Comparison of ENCODE assay signal across 19 cellular contexts in the genomic region with DNA sequence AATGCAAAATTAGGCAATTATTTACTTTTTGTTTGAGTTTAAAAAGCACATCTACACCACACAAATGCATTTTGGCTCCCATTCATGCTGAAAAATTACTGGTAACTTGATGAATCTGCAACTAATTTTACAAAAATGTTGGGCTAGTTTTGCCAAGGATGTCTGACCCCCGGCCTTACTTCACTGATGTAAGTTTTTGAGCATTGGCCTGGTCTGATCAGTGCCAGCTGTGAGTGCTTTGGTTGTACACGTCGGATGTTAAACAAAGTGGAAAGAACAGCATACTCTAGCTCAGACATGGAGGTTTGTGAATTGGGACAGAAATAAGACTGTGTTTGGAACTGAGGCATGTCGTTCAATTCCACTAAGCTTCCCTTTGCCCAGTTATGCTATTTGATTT.
"Had no signal": no experiment of that assay in that cellular context is flagged by ENCODE, and none has a peak within 500 bp of the region (broad histone marks: within the 10 kb centered on the region; RNA-seq: fewer than 3 reads in every experiment).

No MANE protein-coding gene starts in this region.

- ATAC-seq: activated CD8-positive, alpha-beta T cell treated with anti-CD3 and anti-CD28 coated beads, Interleukin-2, amount 10 ng/mL, durations not matched to agents 7 days and 5 days; left cardiac atrium; naive thymus-derived CD4-positive, alpha-beta T cell; right cardiac atrium; stimulated activated memory B cell treated with anti-CD40 and anti-IgM and Interleukin-4, amounts not matched to agents 10 μg/mL and 1 μg/mL and 100 μg/mL, for 72 hours; T-helper 17 cell; WTC11 had no signal

- H3K4me3 Mint-ChIP-seq: activated CD8-positive, alpha-beta T cell treated with anti-CD3 and anti-CD28 coated beads, Interleukin-2, amount 10 ng/mL, durations not matched to agents 7 days and 5 days; immature natural killer cell; naive thymus-derived CD4-positive, alpha-beta T cell; stimulated activated memory B cell treated with anti-CD40 and anti-IgM and Interleukin-4, amounts not matched to agents 10 μg/mL and 1 μg/mL and 100 μg/mL, for 72 hours; T-helper 17 cell; WTC11 had no signal

- H3K4me1 Mint-ChIP-seq: immature natural killer cell; naive thymus-derived CD4-positive, alpha-beta T cell; stimulated activated memory B cell treated with anti-CD40 and anti-IgM and Interleukin-4, amounts not matched to agents 10 μg/mL and 1 μg/mL and 100 μg/mL, for 72 hours; T-helper 17 cell; WTC11 had no signal

- H3K27me3 ChIP-seq: cardiac muscle cell, neutrophil, spleen, tibial nerve had no signal

- H3K4me3 ChIP-seq: cardiac muscle cell, lung, spleen, tibial nerve had no signal

- DNase-seq: activated CD4-positive, alpha-beta T cell treated with anti-CD3 and anti-CD28 coated beads for 48 hours; activated CD8-positive, alpha-beta memory T cell treated with anti-CD3 and anti-CD28 coated beads, Interleukin-2, amount 50 U/mL, for 48 hours; activated CD8-positive, alpha-beta T cell treated with anti-CD3 and anti-CD28 coated beads, Interleukin-2, amount 10 ng/mL, durations not matched to agents 7 days and 5 days; activated naive CD4-positive, alpha-beta T cell; glutamatergic neuron; immature natural killer cell; left cardiac atrium; naive thymus-derived CD4-positive, alpha-beta T cell; right cardiac atrium; spleen; stimulated activated CD4-positive, alpha-beta T cell treated with anti-CD3 and anti-CD28 coated beads, Interleukin-1b, Interleukin-23, amount 100 ng/mL, for 48 hours; T-helper 17 cell had no signal

- H3K36me3 ChIP-seq: cardiac muscle cell, neutrophil, spleen, tibial nerve had no signal

- H3K27ac Mint-ChIP-seq: activated CD8-positive, alpha-beta T cell treated with anti-CD3 and anti-CD28 coated beads, Interleukin-2, amount 10 ng/mL, durations not matched to agents 7 days and 5 days; immature natural killer cell; naive thymus-derived CD4-positive, alpha-beta T cell; progenitor cell of endocrine pancreas; stimulated activated memory B cell treated with anti-CD40 and anti-IgM and Interleukin-4, amounts not matched to agents 10 μg/mL and 1 μg/mL and 100 μg/mL, for 72 hours; T-helper 17 cell; WTC11 had no signal

- H3K9me3 ChIP-seq: neutrophil, tibial nerve had no signal

- H3K27ac ChIP-seq: cardiac muscle cell, neutrophil, spleen, tibial nerve had no signal

- H3K27me3 Mint-ChIP-seq: naive thymus-derived CD4-positive, alpha-beta T cell; progenitor cell of endocrine pancreas; stimulated activated memory B cell treated with anti-CD40 and anti-IgM and Interleukin-4, amounts not matched to agents 10 μg/mL and 1 μg/mL and 100 μg/mL, for 72 hours; T-helper 17 cell had no signal

- H3K36me3 Mint-ChIP-seq: immature natural killer cell; naive thymus-derived CD4-positive, alpha-beta T cell had no signal

- H3K4me1 ChIP-seq: spleen, tibial nerve had no signal
